1 cellular context compared by ENCODE assay signal in the genomic region with DNA sequence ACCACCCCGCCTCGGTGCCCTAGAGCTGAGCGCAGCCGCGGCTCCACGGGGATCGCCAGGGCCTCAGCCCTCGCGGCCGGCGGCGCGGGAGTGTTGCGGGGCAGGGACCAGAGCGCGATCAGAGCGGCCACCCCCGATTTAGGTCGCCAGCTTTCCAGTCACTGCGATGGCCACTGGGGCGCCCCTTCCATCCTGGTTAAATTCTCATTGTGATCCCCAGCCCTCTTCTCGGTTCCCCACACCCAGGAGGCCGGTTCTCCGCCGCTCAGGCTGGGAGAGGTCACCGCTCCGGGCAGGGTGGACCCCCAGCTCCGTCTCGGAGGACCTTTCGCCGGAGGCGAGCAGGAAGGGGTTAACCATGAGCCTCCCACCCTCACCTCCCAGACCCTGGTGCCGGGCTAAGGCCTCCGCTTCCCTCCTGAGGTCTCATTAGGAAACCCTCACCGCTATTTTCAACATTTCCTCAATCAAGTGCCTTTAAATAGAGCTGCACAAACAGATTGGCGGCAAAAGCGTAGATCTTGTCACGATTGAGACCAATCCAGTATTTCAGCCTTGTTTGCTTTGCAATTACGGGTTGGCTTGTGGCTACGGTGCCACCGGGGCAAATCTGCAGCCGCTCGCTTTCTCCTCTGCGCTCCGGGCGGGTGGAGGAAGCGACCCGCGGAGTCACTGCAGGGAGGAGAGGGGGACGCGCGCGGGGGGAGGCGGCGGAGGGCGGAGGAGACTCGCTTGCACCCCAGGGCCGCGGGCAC.
TF ChIP-seq lines count a peak whose summit lies in the region.

No MANE protein-coding gene starts in this region.

TF ChIP-seq in K562, 482 proteins besides CTCF, POLR2A, EP300 and RAD21 (continued from another document):
- TF ChIP-seq, protein P1, sequence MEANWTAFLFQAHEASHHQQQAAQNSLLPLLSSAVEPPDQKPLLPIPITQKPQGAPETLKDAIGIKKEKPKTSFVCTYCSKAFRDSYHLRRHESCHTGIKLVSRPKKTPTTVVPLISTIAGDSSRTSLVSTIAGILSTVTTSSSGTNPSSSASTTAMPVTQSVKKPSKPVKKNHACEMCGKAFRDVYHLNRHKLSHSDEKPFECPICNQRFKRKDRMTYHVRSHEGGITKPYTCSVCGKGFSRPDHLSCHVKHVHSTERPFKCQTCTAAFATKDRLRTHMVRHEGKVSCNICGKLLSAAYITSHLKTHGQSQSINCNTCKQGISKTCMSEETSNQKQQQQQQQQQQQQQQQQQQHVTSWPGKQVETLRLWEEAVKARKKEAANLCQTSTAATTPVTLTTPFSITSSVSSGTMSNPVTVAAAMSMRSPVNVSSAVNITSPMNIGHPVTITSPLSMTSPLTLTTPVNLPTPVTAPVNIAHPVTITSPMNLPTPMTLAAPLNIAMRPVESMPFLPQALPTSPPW (CRISPR knock-in tag; IDR thresholded peaks at IDR 0.05) = peak; percentile 26; the same call in 1 of the 2 replicates
- no peak for TF ChIP-seq ZNF184 (CRISPR knock-in tag; IDR thresholded peaks at IDR 0.05)
